In genomic region chr9:134216449-134216951, GRCh38 we compare ENCODE assay signal across 19 cellular contexts. TPM values are rescaled to one million over a fixed set of nuclear protein-coding genes. Genes with fewer than 3 reads are reported as not detected.
A peak's percentile ranks its signal among the peaks of the same experiment; 100 is the strongest.
DNase-seq lines count a peak whose midpoint lies in the region; ATAC-seq and TF ChIP-seq lines count a peak whose summit lies in the region.
"Had no signal": no experiment of that assay in that cellular context is flagged by ENCODE, and none has a peak within 500 bp of the region (broad histone marks: within the 10 kb centered on the region; RNA-seq: fewer than 3 reads in every experiment).

No MANE protein-coding gene starts in this region.

- no peak overlapping the region for H2AFZ ChIP-seq in OCI-LY7 (ENCODE audit: low read length)

- BruUV-seq in OCI-LY7 (replicated peaks; lab: Mats Ljungman, UMichigan), result no TSS peak

- WGBS in mesodermal cell (ENCODE audit: insufficient coverage in 2 of 2), 2 experiments, result 77 to 83% methylated on average over 13 to 14 of the region's 14 CpGs

- ATAC-seq in HG03159 (IDR thresholded peaks at IDR 0.05; ENCODE audit: unreplicated experiment) (no peak), GM18519 (IDR thresholded peaks at IDR 0.05; ENCODE audit: low FRiP score, unreplicated experiment) (no peak)
- ATAC-seq: GM12878 had no signal

- H3K27ac ChIP-seq in OCI-LY7 (ENCODE audit: low read depth, low read length, poor library complexity, severe bottlenecking) (peak overlapping the region; percentile 32), dorsolateral prefrontal cortex (peak overlapping the region; percentile 7 to 98 (median 91)), mesodermal cell (ENCODE audit: low read depth, low read length, severe bottlenecking) (peak overlapping the region; percentile 67), substantia nigra (ENCODE audit: low read depth, low read length, poor library complexity, severe bottlenecking) (peak overlapping the region; percentile 74)
- H3K27ac ChIP-seq: brain microvascular endothelial cell had no signal

- H3K4me3 ChIP-seq in OCI-LY7 (ENCODE audit: low read depth, low read length, poor library complexity, severe bottlenecking), result no peak overlapping the region
- no peak overlapping the region for H3K4me3 ChIP-seq in dorsolateral prefrontal cortex
- no peak overlapping the region for H3K4me3 ChIP-seq in mesodermal cell (ENCODE audit: extremely low read depth, insufficient read depth, low read length, poor library complexity, severe bottlenecking)
- H3K4me3 ChIP-seq: GM12878, HAP-1 had no signal

- H4K20me1 ChIP-seq in OCI-LY7 (ENCODE audit: insufficient read depth, low read length), result no peaks in the 10 kb centered on the region

- DNase-seq in OCI-LY7 (ENCODE audit: low spot score) (no peak), dorsolateral prefrontal cortex (peak in 1 of 10 donors; percentile 30), substantia nigra (lab: John Stamatoyannopoulos, UW) (no peak), NCI-H446 (lab: John Stamatoyannopoulos, UW) (no peak), NCI-H1105 (lab: John Stamatoyannopoulos, UW) (no peak)
- DNase-seq: activated CD4-positive, alpha-beta T cell treated with anti-CD3 and anti-CD28 coated beads, Interleukin-2, amount 10 ng/mL, durations not matched to agents 24 days and 14 days; activated naive CD4-positive, alpha-beta T cell treated with anti-CD3 and anti-CD28 coated beads, Interleukin-2, amount 50 U/mL, for 16 hours; effector CD8-positive, alpha-beta T cell; kidney glomerular epithelial cell; NCI-H510A had no signal

- H3K9me3 ChIP-seq in OCI-LY7 (ENCODE audit: low read length), result no peaks in the 10 kb centered on the region
- peaks cover 6% of the 10 kb centered on the region for H3K9me3 ChIP-seq in mesodermal cell (ENCODE audit: control insufficient read depth, low read length)
- H3K9me3 ChIP-seq: HAP-1 had no signal

- intact Hi-C loops in OCI-LY7 (cut with micrococcal nuclease; ENCODE audit: unreplicated experiment), result loop anchor here (5.0 kb wide), 1 partner anchor 44 kb away; no protein-coding TSS in a partner anchor
- intact Hi-C loops in dorsolateral prefrontal cortex (cut with DNase I), result loop anchor here in 1 of 2 donors (5.0 kb wide), 1 partner anchor 44 kb away; no protein-coding TSS in a partner anchor

- H3K4me1 ChIP-seq in OCI-LY7 (ENCODE audit: insufficient read depth, low read length, poor library complexity, severe bottlenecking), result peaks cover 42% of the 10 kb centered on the region
- H3K4me1 ChIP-seq in mesodermal cell (ENCODE audit: control insufficient read depth, insufficient read depth, low read length, poor library complexity, severe bottlenecking), result peaks cover 30% of the 10 kb centered on the region
- H3K4me1 ChIP-seq: HAP-1 had no signal

- POLR2A ChIA-PET in OCI-LY7 (lab: Charles Lee), result no interaction called here

- no peaks in the 10 kb centered on the region for H3K27me3 ChIP-seq in dorsolateral prefrontal cortex
- H3K27me3 ChIP-seq: brain microvascular endothelial cell had no signal

- CTCF ChIA-PET in OCI-LY7 (lab: Charles Lee; ENCODE audit: unreplicated experiment), result no interaction called here

- H3K36me3 ChIP-seq in OCI-LY7 (ENCODE audit: insufficient read depth, low read length), result no peaks in the 10 kb centered on the region
- no peaks in the 10 kb centered on the region for H3K36me3 ChIP-seq in mesodermal cell (ENCODE audit: control insufficient read depth, insufficient read depth, low read length)
- H3K36me3 ChIP-seq: brain microvascular endothelial cell, HAP-1 had no signal

- TF ChIP-seq CTCF in OCI-LY7 (conservative IDR thresholded peaks at IDR 0.05; ENCODE audit: low read length) (no peak), dorsolateral prefrontal cortex (IDR thresholded peaks at IDR 0.05 in 54 of 56, conservative IDR thresholded peaks at IDR 0.05 in 2 of 56; ENCODE audit: low read depth in 1 of 56, partially characterized antibody in 56 of 56) (no peak)

- no peaks in the 10 kb centered on the region for H3K79me2 ChIP-seq in OCI-LY7 (ENCODE audit: insufficient read depth, low read depth, low read length)

- H3K9me2 ChIP-seq in OCI-LY7 (ENCODE audit: insufficient read depth, low read length), result no peaks in the 10 kb centered on the region

- H3K4me2 ChIP-seq in OCI-LY7 (ENCODE audit: low read length), result peak overlapping the region; percentile 45; the same call in 1 of the 2 replicates

RNA-seq across cellular contexts. Expression of gene RNU6ATAC, which starts 52.1 kb away (rescaled TPM):
- not detected in 2 replicates for total RNA-seq in OCI-LY7 (2014; rRNA removed; shearing (Covaris generic))
- total RNA-seq in OCI-LY7 (2022) (80.3 and 130 TPM in 2 replicates), dorsolateral prefrontal cortex (100 to 1,000 TPM in 83 of 120 experiments, 10 to 100 TPM in 37; 25.4 to 362 (median 132) TPM)
- polyA plus RNA-seq in mesodermal cell (2013, experiment 1 of 2), result 8,206 TPM
- 11,135 TPM for polyA plus RNA-seq in mesodermal cell (2013, experiment 2 of 2)
- total RNA-seq: G401, LHCN-M2, myocyte had no signal
- polyA plus RNA-seq: GM12878 had no signal

Comparison
In these comparisons a context has a peak if more than half of its experiments do, and no peak if none do; other contexts are left out.
1. H3K27ac ChIP-seq: peak in every context shown above with its lines; median percentile 91 in dorsolateral prefrontal cortex; 74 in substantia nigra; 67 in mesodermal cell; 32 in OCI-LY7.